22 cellular contexts compared by ENCODE assay signal in the genomic region with DNA sequence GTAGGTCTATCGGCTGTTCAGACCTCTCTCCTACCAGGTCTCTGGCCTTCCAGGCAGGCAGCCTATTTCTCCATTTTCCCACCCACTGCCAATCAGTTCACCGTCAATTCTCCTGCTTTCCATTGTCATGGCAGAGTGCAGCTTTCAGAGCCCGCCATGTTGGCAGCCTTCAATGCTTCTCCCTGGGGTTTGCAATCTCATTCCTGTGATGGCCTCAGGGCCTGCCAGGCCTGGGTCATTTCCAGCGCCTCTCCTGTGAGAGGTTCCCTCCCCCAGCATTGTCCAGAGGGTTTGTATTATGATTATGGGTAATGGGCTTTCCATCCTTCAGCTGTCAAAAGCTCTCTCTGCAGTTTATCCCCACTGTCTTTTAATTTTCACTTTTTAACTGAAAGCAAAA.
"Had no signal": no experiment of that assay in that cellular context is flagged by ENCODE, and none has a peak within 500 bp of the region (broad histone marks: within the 10 kb centered on the region; RNA-seq: fewer than 3 reads in every experiment).

No MANE protein-coding gene starts in this region.

- ATAC-seq: activated CD4-positive, CD25-positive, alpha-beta regulatory T cell treated with anti-CD3 and anti-CD28 coated beads, Interleukin-2, amount 50 U/mL, for 24 hours; activated CD8-positive, alpha-beta T cell treated with anti-CD3 and anti-CD28 coated beads, Interleukin-2, amount 10 ng/mL, durations not matched to agents 7 days and 5 days; foreskin keratinocyte; left lobe of liver; lower lobe of right lung; mucosa of descending colon; right lobe of liver; stimulated activated memory B cell treated with anti-CD40 and anti-IgM and Interleukin-4, amounts not matched to agents 10 μg/mL and 1 μg/mL and 100 μg/mL, for 72 hours had no signal

- H3K36me3 Mint-ChIP-seq: activated naive CD4-positive, alpha-beta T cell treated with anti-CD3 and anti-CD28 coated beads, Interleukin-2, amount 50 U/mL, for 24 hours; stimulated activated memory B cell treated with anti-CD40 and anti-IgM and Interleukin-4, amounts not matched to agents 10 μg/mL and 1 μg/mL and 100 μg/mL, for 72 hours had no signal

- H3K27ac ChIP-seq: brain microvascular endothelial cell, foreskin keratinocyte, lower lobe of right lung, right lobe of liver, skin epidermis, testis, vagina, VCaP had no signal

- H3K27me3 Mint-ChIP-seq: activated CD4-positive, alpha-beta T cell treated with anti-CD3 and anti-CD28 coated beads, Interleukin-2, amount 10 ng/mL, durations not matched to agents 7 days and 5 days; activated naive CD4-positive, alpha-beta T cell treated with anti-CD3 and anti-CD28 coated beads, Interleukin-2, amount 50 U/mL, for 24 hours; stimulated activated memory B cell treated with anti-CD40 and anti-IgM and Interleukin-4, amounts not matched to agents 10 μg/mL and 1 μg/mL and 100 μg/mL, for 72 hours had no signal

- H3K9me3 Mint-ChIP-seq: neural crest cell had no signal

- H3K4me1 ChIP-seq: foreskin keratinocyte, lower lobe of right lung, right lobe of liver, testis, vagina had no signal

- H3K4me3 Mint-ChIP-seq: activated CD4-positive, alpha-beta T cell treated with anti-CD3 and anti-CD28 coated beads, Interleukin-2, amount 10 ng/mL, durations not matched to agents 7 days and 5 days; activated CD8-positive, alpha-beta T cell treated with anti-CD3 and anti-CD28 coated beads, Interleukin-2, amount 10 ng/mL, durations not matched to agents 7 days and 5 days; activated naive CD4-positive, alpha-beta T cell treated with anti-CD3 and anti-CD28 coated beads, Interleukin-2, amount 50 U/mL, for 24 hours; neural crest cell; stimulated activated memory B cell treated with anti-CD40 and anti-IgM and Interleukin-4, amounts not matched to agents 10 μg/mL and 1 μg/mL and 100 μg/mL, for 72 hours had no signal

- H3K27me3 ChIP-seq: brain microvascular endothelial cell, foreskin keratinocyte, right lobe of liver, testis, vagina had no signal

- DNase-seq: activated CD4-positive, alpha-beta T cell treated with anti-CD3 and anti-CD28 coated beads, Interleukin-2, amount 10 ng/mL, durations not matched to agents 7 days and 5 days; activated CD8-positive, alpha-beta T cell treated with anti-CD3 and anti-CD28 coated beads, Interleukin-2, amount 10 ng/mL, durations not matched to agents 7 days and 5 days; activated gamma-delta T cell treated with Interleukin-2 at 50 U/mL for 16 hours; brain microvascular endothelial cell; dermis blood vessel endothelial cell; effector CD8-positive, alpha-beta T cell; foreskin keratinocyte; lower lobe of right lung; mesendoderm; mucosa of descending colon; right lobe of liver; stimulated activated CD4-positive, alpha-beta T cell treated with anti-CD3 and anti-CD28 coated beads, Interleukin-1b, Interleukin-23, amount 100 ng/mL, for 48 hours; testis; trophoblast cell had no signal

- H3K27ac Mint-ChIP-seq: activated CD4-positive, alpha-beta T cell treated with anti-CD3 and anti-CD28 coated beads, Interleukin-2, amount 10 ng/mL, durations not matched to agents 7 days and 5 days; activated CD8-positive, alpha-beta T cell treated with anti-CD3 and anti-CD28 coated beads, Interleukin-2, amount 10 ng/mL, durations not matched to agents 7 days and 5 days; activated naive CD4-positive, alpha-beta T cell treated with anti-CD3 and anti-CD28 coated beads, Interleukin-2, amount 50 U/mL, for 24 hours; stimulated activated memory B cell treated with anti-CD40 and anti-IgM and Interleukin-4, amounts not matched to agents 10 μg/mL and 1 μg/mL and 100 μg/mL, for 72 hours had no signal

- H3K36me3 ChIP-seq: brain microvascular endothelial cell, lower lobe of right lung, right lobe of liver, vagina had no signal

- H3K4me1 Mint-ChIP-seq: activated CD4-positive, alpha-beta T cell treated with anti-CD3 and anti-CD28 coated beads, Interleukin-2, amount 10 ng/mL, durations not matched to agents 7 days and 5 days; activated naive CD4-positive, alpha-beta T cell treated with anti-CD3 and anti-CD28 coated beads, Interleukin-2, amount 50 U/mL, for 24 hours; neural crest cell; stimulated activated memory B cell treated with anti-CD40 and anti-IgM and Interleukin-4, amounts not matched to agents 10 μg/mL and 1 μg/mL and 100 μg/mL, for 72 hours had no signal

- H3K4me3 ChIP-seq: lower lobe of right lung, mucosa of descending colon, right lobe of liver, skin epidermis, testis, vagina had no signal
